25 cellular contexts compared by ENCODE assay signal in genomic region chr11:86565787-86566186, GRCh38.
"Had no signal": no experiment of that assay in that cellular context is flagged by ENCODE, and none has a peak within 500 bp of the region (broad histone marks: within the 10 kb centered on the region; RNA-seq: fewer than 3 reads in every experiment).

No MANE protein-coding gene starts in this region.

- H2AFZ ChIP-seq: hepatocyte had no signal

- DNase-seq: activated CD8-positive, alpha-beta memory T cell treated with anti-CD3 and anti-CD28 coated beads for 24 hours; activated CD8-positive, alpha-beta memory T cell treated with anti-CD3 and anti-CD28 coated beads, Interleukin-2, amount 50 U/mL, for 4 hours; activated naive CD4-positive, alpha-beta T cell; activated T-cell treated with anti-CD3 and anti-CD28 coated beads, Interleukin-2, amount 50 U/mL, for 24 hours; adrenal gland; central memory CD4-positive, alpha-beta T cell; effector memory CD4-positive, alpha-beta T cell; foreskin melanocyte; glutamatergic neuron; immature natural killer cell; kidney glomerular epithelial cell; left lung; midbrain; natural killer cell; nucleus accumbens; posterior cingulate gyrus; stimulated activated CD4-positive, alpha-beta T cell treated with anti-CD3 and anti-CD28 coated beads, Interleukin-12 subunit alpha, Interleukin-12 subunit beta, amount 100 ng/mL, for 4 hours; T-helper 1 cell; tibial artery had no signal

- H3K36me3 Mint-ChIP-seq: activated naive CD8-positive, alpha-beta T cell; WTC11 had no signal

- H3K27ac ChIP-seq: adrenal gland, ascending aorta, hepatocyte, left lung, tibial artery had no signal

- H3K79me2 ChIP-seq: hepatocyte had no signal

- H3K4me1 Mint-ChIP-seq: immature natural killer cell, natural killer cell, WTC11 had no signal

- H3K4me3 Mint-ChIP-seq: activated naive CD8-positive, alpha-beta T cell; activated T-cell treated with anti-CD3 and anti-CD28 coated beads, Interleukin-2, amount 50 U/mL, for 24 hours; immature natural killer cell; natural killer cell; stimulated activated naive CD8-positive, alpha-beta T cell treated with anti-CD3 and anti-CD28 coated beads, Interleukin-15, Interleukin-2, amounts not matched to agents 100 ng/mL and 50 ng/mL, for 24 hours; WTC11 had no signal

- H3K9me3 Mint-ChIP-seq: stimulated activated naive CD8-positive, alpha-beta T cell treated with anti-CD3 and anti-CD28 coated beads, Interleukin-15, Interleukin-2, amounts not matched to agents 100 ng/mL and 50 ng/mL, for 24 hours had no signal

- ATAC-seq: left lung, natural killer cell, WTC11 had no signal

- H3K36me3 ChIP-seq: adrenal gland, ascending aorta, left lung, tibial artery had no signal

- H3K27me3 ChIP-seq: adrenal gland, ascending aorta, hepatocyte, left lung, tibial artery had no signal

- H3K27ac Mint-ChIP-seq: activated naive CD8-positive, alpha-beta T cell; activated T-cell treated with anti-CD3 and anti-CD28 coated beads, Interleukin-2, amount 50 U/mL, for 24 hours; activated T-helper 2 cell treated with anti-CD3 and anti-CD28 coated beads, Interferon-gamma antibody, Interleukin-2, Interleukin-4, amounts not matched to agents 10 μg/mL and 5 μg/mL and 100 μg/mL, durations not matched to agents 14 hours and 24 hours and 36 hours; immature natural killer cell; natural killer cell; stimulated activated naive CD8-positive, alpha-beta T cell treated with anti-CD3 and anti-CD28 coated beads, Interleukin-15, Interleukin-2, amounts not matched to agents 100 ng/mL and 50 ng/mL, for 24 hours; WTC11 had no signal

- H3K4me1 ChIP-seq: adrenal gland had no signal

- H3K4me2 ChIP-seq: hepatocyte had no signal

- H3K9me3 ChIP-seq: adrenal gland, ascending aorta, left lung, tibial artery had no signal

- H3K4me3 ChIP-seq: adrenal gland, ascending aorta, hepatocyte, left lung, tibial artery had no signal
